Comparison of ENCODE assay signal across 9 cellular contexts in the genomic region with DNA sequence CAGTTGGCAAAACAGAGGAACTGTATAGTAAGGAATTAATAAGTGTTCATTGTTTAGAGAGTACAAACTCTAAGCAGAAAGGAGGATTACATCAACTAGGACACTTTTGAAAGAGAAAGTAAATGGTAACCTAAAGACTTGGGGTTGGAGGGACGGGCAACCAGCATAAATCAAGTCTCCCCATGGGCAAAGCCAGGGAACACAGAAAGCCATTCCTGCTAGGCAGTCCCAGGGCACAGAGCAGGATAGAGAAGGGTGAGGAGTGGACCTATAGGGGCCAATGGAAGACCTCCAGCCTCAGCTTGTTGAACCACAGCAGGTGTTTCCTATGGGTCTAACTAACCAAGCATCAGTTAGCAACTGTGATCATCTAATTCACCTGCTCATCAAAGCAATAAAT. TPM values are rescaled to one million over a fixed set of nuclear protein-coding genes. Genes with fewer than 3 reads are reported as not detected.
DNase-seq lines count a peak whose midpoint lies in the region; ATAC-seq lines count a peak whose summit lies in the region.
"Had no signal": no experiment of that assay in that cellular context is flagged by ENCODE, and none has a peak within 500 bp of the region (broad histone marks: within the 10 kb centered on the region; RNA-seq: fewer than 3 reads in every experiment).

No MANE protein-coding gene starts in this region.

- no peaks in the 10 kb centered on the region for H3K36me3 Mint-ChIP-seq in CD4-positive, alpha-beta memory T cell
- no peaks in the 10 kb centered on the region for H3K36me3 Mint-ChIP-seq in activated T-helper 17 cell treated with anti-CD3 and anti-CD28 coated beads, Interleukin-2, amount 50 U/mL, for 72 hours (ENCODE audit: low read depth)

- ATAC-seq in GM19455 (IDR thresholded peaks at IDR 0.05; ENCODE audit: unreplicated experiment) (peak; percentile 60), HG03135 (IDR thresholded peaks at IDR 0.05; ENCODE audit: unreplicated experiment) (peak; percentile 41), Right ventricle myocardium inferior (no peak)
- peak; percentile 34 for ATAC-seq in activated T-helper 17 cell treated with anti-CD3 and anti-CD28 coated beads, Interleukin-2, amount 50 U/mL, for 72 hours (replicated peaks)

- peak overlapping the region; percentile 88 to 99 (median 97) for H3K27ac Mint-ChIP-seq in CD4-positive, alpha-beta memory T cell
- H3K27ac Mint-ChIP-seq in activated T-helper 17 cell treated with anti-CD3 and anti-CD28 coated beads, Interleukin-2, amount 50 U/mL, for 72 hours, result peak overlapping the region; percentile 94

- H3K27me3 Mint-ChIP-seq in CD4-positive, alpha-beta memory T cell, result no peaks in the 10 kb centered on the region
- no peaks in the 10 kb centered on the region for H3K27me3 Mint-ChIP-seq in activated T-helper 17 cell treated with anti-CD3 and anti-CD28 coated beads, Interleukin-2, amount 50 U/mL, for 72 hours

- no peaks in the 10 kb centered on the region for H3K9me3 Mint-ChIP-seq in CD4-positive, alpha-beta memory T cell
- H3K9me3 Mint-ChIP-seq in activated T-helper 17 cell treated with anti-CD3 and anti-CD28 coated beads, Interleukin-2, amount 50 U/mL, for 72 hours, result no peaks in the 10 kb centered on the region

- peak in 1 of 5 donors; percentile 38 for DNase-seq in CD4-positive, alpha-beta memory T cell
- DNase-seq in Right ventricle myocardium inferior (ENCODE audit: missing footprints), result no peak
- DNase-seq in D341Med (ENCODE audit: low spot score), result no peak
- no peak for DNase-seq in effector CD8-positive, alpha-beta T cell (lab: John Stamatoyannopoulos, UW)
- no peak for DNase-seq in NCI-H345 treated with DMSO at 0.1 percent for 48 hours (lab: John Stamatoyannopoulos, UW; ENCODE audit: unreplicated experiment)
- DNase-seq: COR-L47 had no signal

- no peaks in the 10 kb centered on the region for H3K27me3 ChIP-seq in CD4-positive, alpha-beta memory T cell (ENCODE audit: insufficient read depth, low read length)

- H3K4me3 ChIP-seq in CD4-positive, alpha-beta memory T cell (ENCODE audit: low read length in 2 of 2), result peak overlapping the region; percentile 24 to 64

- no peaks in the 10 kb centered on the region for H3K36me3 ChIP-seq in CD4-positive, alpha-beta memory T cell (ENCODE audit: insufficient read depth, low read length)

- POLR2A ChIA-PET in CD4-positive, alpha-beta memory T cell (lab: Charles Lee; ENCODE audit: partially characterized antibody), result interaction anchor here (0.9 to 8.3 kb wide), 12 partner anchors 9 to 156 kb away, joined by 3 to 263 read pairs (median 6); a partner anchor contains a TSS

- CTCF ChIA-PET in CD4-positive, alpha-beta memory T cell (lab: Charles Lee; ENCODE audit: partially characterized antibody), result interaction anchor here (1.0 to 7.6 kb wide), 5 partner anchors 10 to 345 kb away, joined by 4 to 74 read pairs (median 7); a partner anchor contains a TSS

- H3K27ac ChIP-seq in CD4-positive, alpha-beta memory T cell (ENCODE audit: low read depth, low read length), result peak overlapping the region; percentile 76

- H3K9me3 ChIP-seq in CD4-positive, alpha-beta memory T cell (ENCODE audit: control insufficient read depth in 1 of 2, low read length in 2 of 2), result no peaks in the 10 kb centered on the region

- peaks cover 61% of the 10 kb centered on the region for H3K4me1 ChIP-seq in CD4-positive, alpha-beta memory T cell (ENCODE audit: insufficient read depth, low read length)

- H3K4me3 Mint-ChIP-seq in CD4-positive, alpha-beta memory T cell, result peak overlapping the region; percentile 80 to 96 (median 90)
- peak overlapping the region; percentile 91 for H3K4me3 Mint-ChIP-seq in activated T-helper 17 cell treated with anti-CD3 and anti-CD28 coated beads, Interleukin-2, amount 50 U/mL, for 72 hours

- H3K4me1 Mint-ChIP-seq in CD4-positive, alpha-beta memory T cell, result peaks cover 55 to 79% (median 68%) of the 10 kb centered on the region in 4 donors
- peaks cover 31% of the 10 kb centered on the region for H3K4me1 Mint-ChIP-seq in activated T-helper 17 cell treated with anti-CD3 and anti-CD28 coated beads, Interleukin-2, amount 50 U/mL, for 72 hours

- intact Hi-C loops in CD4-positive, alpha-beta memory T cell (cut with micrococcal nuclease), result loop anchor here (1.0 to 5.0 kb wide), 4 partner anchors 9 to 280 kb away; a partner anchor contains a TSS
- intact Hi-C loops in Right ventricle myocardium inferior (cut with DNase I), result no loop called here

RNA-seq across cellular contexts. Expression of a gene that starts 9.2 kb away (rescaled TPM):
- total RNA-seq in CD4-positive, alpha-beta memory T cell, result 100 to 1,000 TPM; 158 to 176 TPM
- 10 to 100 TPM; 51.3 to 58.9 TPM for polyA plus RNA-seq in CD4-positive, alpha-beta memory T cell
- 100 to 1,000 TPM in 1 of 2 donors, 10 to 100 TPM in 1; 65.5 to 104 TPM for total RNA-seq in activated T-helper 17 cell treated with anti-CD3 and anti-CD28 coated beads, Interleukin-2, amount 50 U/mL, for 72 hours
- total RNA-seq in Right ventricle myocardium inferior, result 40.0 TPM

RNA-seq across cellular contexts. Expression of a gene that starts 59.3 kb away (rescaled TPM):
- 100 to 1,000 TPM; 107 to 112 TPM for total RNA-seq in CD4-positive, alpha-beta memory T cell
- 100 to 1,000 TPM in 1 of 2 donors, 1 to 10 TPM in 1; 4.7 to 112 TPM for polyA plus RNA-seq in CD4-positive, alpha-beta memory T cell
- total RNA-seq in activated T-helper 17 cell treated with anti-CD3 and anti-CD28 coated beads, Interleukin-2, amount 50 U/mL, for 72 hours, result 10 to 100 TPM; 37.2 to 74.0 TPM
- total RNA-seq in Right ventricle myocardium inferior, result 6.4 TPM
